8 cellular contexts compared by ENCODE assay signal in genomic region chr9:21964925-21965385, GRCh38. TPM values are rescaled to one million over a fixed set of nuclear protein-coding genes. Genes with fewer than 3 reads are reported as not detected.
DNase-seq lines count a peak whose midpoint lies in the region; ATAC-seq, FAIRE-seq and TF ChIP-seq lines count a peak whose summit lies in the region.

No MANE protein-coding gene starts in this region.

- H3K4me3 ChIP-seq in CD8-positive, alpha-beta memory T cell (ENCODE audit: low read length) = peak overlapping the region; percentile 40
- peak overlapping the region; percentile 27; the same call in 1 of the 2 replicates for H3K4me3 ChIP-seq in MM.1S (ENCODE audit: low read length)
- peak overlapping the region; percentile 14 to 50 for H3K4me3 ChIP-seq in ascending aorta

- peak overlapping the region; percentile 57 to 92 (median 70) for H3K4me3 Mint-ChIP-seq in CD8-positive, alpha-beta memory T cell

- H3K4me1 Mint-ChIP-seq in CD8-positive, alpha-beta memory T cell = peaks cover 22 to 39% (median 30%) of the 10 kb centered on the region in 3 donors

- H3K4me1 ChIP-seq in CD8-positive, alpha-beta memory T cell (ENCODE audit: insufficient read depth, low read length) = peaks cover 16% of the 10 kb centered on the region
- H3K4me1 ChIP-seq in MM.1S (ENCODE audit: low read length) (no peaks in the 10 kb centered on the region), ascending aorta (peaks cover 4 to 5% of the 10 kb centered on the region in 2 donors)

- ATAC-seq in GM21529 (IDR thresholded peaks at IDR 0.05; ENCODE audit: unreplicated experiment) (peak; percentile 55), left lobe of liver (peak; percentile 85)

- FAIRE-seq in frontal cortex (lab: Jason Lieb, UNC) = no peak

- H3K36me3 Mint-ChIP-seq in CD8-positive, alpha-beta memory T cell = peaks cover 1 to 16% (median 3%) of the 10 kb centered on the region in 3 donors

- no peak for TF ChIP-seq CTCF in MM.1S (IDR thresholded peaks at IDR 0.05; ENCODE audit: low read length)
- no peak for TF ChIP-seq CTCF in ascending aorta (IDR thresholded peaks at IDR 0.05)

- no peaks in the 10 kb centered on the region for H3K36me3 ChIP-seq in CD8-positive, alpha-beta memory T cell (ENCODE audit: insufficient read depth, low read length)
- H3K36me3 ChIP-seq in MM.1S (replicated peaks; ENCODE audit: insufficient read depth, low read length) (no peaks in the 10 kb centered on the region), ascending aorta (no peaks in the 10 kb centered on the region)

- peaks cover 13 to 49% (median 31%) of the 10 kb centered on the region in 5 donors for H3K9me3 Mint-ChIP-seq in CD8-positive, alpha-beta memory T cell

- intact Hi-C loops in ascending aorta (cut with DNase I) = no loop called here

- CTCF ChIA-PET in CD8-positive, alpha-beta memory T cell (lab: Charles Lee) = no interaction called here

- peak overlapping the region; percentile 37; the same call in 1 of the 2 replicates for H3K4me2 ChIP-seq in MM.1S (ENCODE audit: low read depth, low read length)

- H3K27ac Mint-ChIP-seq in CD8-positive, alpha-beta memory T cell = peak overlapping the region in 3 of 8 donors; percentile 27 to 89 (median 34)

- no peak overlapping the region for H3K27ac ChIP-seq in CD8-positive, alpha-beta memory T cell (ENCODE audit: low read depth, low read length)
- H3K27ac ChIP-seq in MM.1S (ENCODE audit: low read length) (no peak overlapping the region), ascending aorta (no peak overlapping the region)

- H2AFZ ChIP-seq in MM.1S (ENCODE audit: low read length) = peak overlapping the region; percentile 42; the same call in 1 of the 2 replicates

- H3K27me3 ChIP-seq in CD8-positive, alpha-beta memory T cell (ENCODE audit: insufficient read depth, low read length, poor library complexity, severe bottlenecking) = peaks cover 69% of the 10 kb centered on the region
- H3K27me3 ChIP-seq in MM.1S (replicated peaks; ENCODE audit: insufficient read depth, low read length) (no peaks in the 10 kb centered on the region), ascending aorta (peaks cover 48% of the 10 kb centered on the region)

- H3K9ac ChIP-seq in MM.1S (ENCODE audit: low read length) = peak overlapping the region; percentile 16; the same call in 1 of the 2 replicates

- peak; percentile 41 to 68 (median 57) for DNase-seq in CD8-positive, alpha-beta memory T cell
- DNase-seq in MM.1S = peak; percentile 13
- no peak for DNase-seq in ascending aorta (ENCODE audit: low spot score in 2 of 2)
- peak; percentile 64 for DNase-seq in left lobe of liver (ENCODE audit: low spot score)
- DNase-seq in stimulated activated CD8-positive, alpha-beta memory T cell treated with anti-CD3 and anti-CD28 coated beads, Interleukin-2, amount 100 ng/mL, for 48 hours (ENCODE audit: low read depth in 2 of 2) = peak; percentile 42 to 46
- no peak for DNase-seq in DMS153 (lab: John Stamatoyannopoulos, UW)
- no peak for DNase-seq in frontal cortex (ENCODE audit: low spot score in 2 of 2)

- POLR2A ChIA-PET in CD8-positive, alpha-beta memory T cell (lab: Charles Lee) = no interaction called here

- H3K27me3 Mint-ChIP-seq in CD8-positive, alpha-beta memory T cell = peaks cover 76 to 97% of the 10 kb centered on the region in 2 donors

- no peaks in the 10 kb centered on the region for H3K9me2 ChIP-seq in MM.1S (replicated peaks; ENCODE audit: insufficient read depth, low read length)

- H3K79me2 ChIP-seq in MM.1S (ENCODE audit: low read length) = no peaks in the 10 kb centered on the region

- H4K20me1 ChIP-seq in MM.1S (ENCODE audit: insufficient read depth, low read length) = no peaks in the 10 kb centered on the region

- peaks cover 15% of the 10 kb centered on the region for H3K9me3 ChIP-seq in CD8-positive, alpha-beta memory T cell (ENCODE audit: low read length)
- H3K9me3 ChIP-seq in MM.1S (replicated peaks; ENCODE audit: insufficient read depth, low read length) = no peaks in the 10 kb centered on the region
- peaks cover 0 to 9% of the 10 kb centered on the region in 2 donors for H3K9me3 ChIP-seq in ascending aorta

- no peaks in the 10 kb centered on the region for H3F3A ChIP-seq in MM.1S (ENCODE audit: insufficient read depth, low read length)

RNA-seq across cellular contexts. Expression of gene CDKN2A, which starts 29.2 kb away (rescaled TPM):
- total RNA-seq in CD8-positive, alpha-beta memory T cell = 1 to 10 TPM; 3.9 to 4.1 TPM
- polyA plus RNA-seq in CD8-positive, alpha-beta memory T cell = 6.8 TPM
- total RNA-seq in ascending aorta (17.1 TPM), left lobe of liver (0.55 TPM), frontal cortex (under 0.01 TPM)

RNA-seq across cellular contexts. Expression of gene CDKN2B-AS1, which starts 29.6 kb away (rescaled TPM):
- total RNA-seq in CD8-positive, alpha-beta memory T cell = under 1 TPM; 0.58 to 0.74 TPM
- not detected for polyA plus RNA-seq in CD8-positive, alpha-beta memory T cell
- total RNA-seq in ascending aorta = not detected
- total RNA-seq in left lobe of liver = not detected
- 0.41 TPM for total RNA-seq in frontal cortex

RNA-seq across cellular contexts. Expression of gene CDKN2B, which starts 44.1 kb away (rescaled TPM):
- total RNA-seq in CD8-positive, alpha-beta memory T cell = under 1 TPM in 1 of 2 experiments, not detected in 1; 0.09 TPM
- polyA plus RNA-seq in CD8-positive, alpha-beta memory T cell = 0.16 TPM
- total RNA-seq in ascending aorta (11.4 TPM), left lobe of liver (0.93 TPM), frontal cortex (under 0.01 TPM)

Comparison
In these comparisons a context has a peak if more than half of its experiments do, and no peak if none do; other contexts are left out.
1. DNase-seq: peak in CD8-positive, alpha-beta memory T cell (5 of 5), MM.1S (single experiment), left lobe of liver (single experiment) and stimulated activated CD8-positive, alpha-beta memory T cell treated with anti-CD3 and anti-CD28 coated beads, Interleukin-2, amount 100 ng/mL, for 48 hours (2 of 2); none in ascending aorta (0 of 2), DMS153 (single experiment) and frontal cortex (0 of 2).
2. Peak in every context shown above with its lines, with median percentiles within 50 percentile points of each other: H3K4me3 ChIP-seq.